In genomic region chr4:165208322-165208652, GRCh38 we compare ENCODE assay signal across 7 cellular contexts. TPM values are rescaled to one million over a fixed set of nuclear protein-coding genes. Genes with fewer than 3 reads are reported as not detected.
DNase-seq lines count a peak whose midpoint lies in the region; ATAC-seq and TF ChIP-seq lines count a peak whose summit lies in the region.

No MANE protein-coding gene starts in this region.

- H4K20me1 ChIP-seq in HCT116 (ENCODE audit: insufficient read depth): no peaks in the 10 kb centered on the region

- H3K4me3 Mint-ChIP-seq in T-helper 1 cell treated with Interleukin-12 subunit alpha and Interleukin-12 subunit beta and Interleukin-4 antibody, amounts not matched to agents 30 μg/mL and 1 μg/mL, for 36 hours: peak overlapping the region; percentile 90

- no peak for TF ChIP-seq RAD21 in HCT116 (IDR thresholded peaks at IDR 0.05; ENCODE audit: low read depth)

- H3K9ac ChIP-seq in HCT116 (ENCODE audit: low read length) (peak overlapping the region; percentile 79), skeletal muscle tissue (ENCODE audit: low read depth in 1 of 3, low read length in 3 of 3) (peak overlapping the region; percentile 14 to 78 (median 57))

- H3K9me2 ChIP-seq in HCT116 (ENCODE audit: insufficient read depth): no peaks in the 10 kb centered on the region

- H3K27me3 Mint-ChIP-seq in T-helper 1 cell treated with Interleukin-12 subunit alpha and Interleukin-12 subunit beta and Interleukin-4 antibody, amounts not matched to agents 30 μg/mL and 1 μg/mL, for 36 hours (ENCODE audit: low read depth): no peaks in the 10 kb centered on the region

- peaks cover 8% of the 10 kb centered on the region for H3K36me3 Mint-ChIP-seq in T-helper 1 cell treated with Interleukin-12 subunit alpha and Interleukin-12 subunit beta and Interleukin-4 antibody, amounts not matched to agents 30 μg/mL and 1 μg/mL, for 36 hours (ENCODE audit: low read depth)

- peak overlapping the region; percentile 88 for H3K27ac Mint-ChIP-seq in T-helper 1 cell treated with Interleukin-12 subunit alpha and Interleukin-12 subunit beta and Interleukin-4 antibody, amounts not matched to agents 30 μg/mL and 1 μg/mL, for 36 hours

- no peak for TF ChIP-seq POLR2A in HCT116 (IDR thresholded peaks at IDR 0.05; ENCODE audit: borderline replicate concordance, extremely low read depth, insufficient read depth, insufficient read length)

- CTCF ChIA-PET in HCT116 (lab: Charles Lee): no interaction called here
- CTCF ChIA-PET in GM10248 (lab: Yijun Ruan, JAX): interaction anchor here (1.0 to 1.7 kb wide), 5 partner anchors 15 to 89 kb away, joined by 3 to 5 read pairs (median 3); no protein-coding TSS in a partner anchor

- intact Hi-C loops in HCT116 (cut with micrococcal nuclease): loop anchor here (5.0 kb wide), 1 partner anchor 119 kb away; the partner anchor contains the start of gene MSMO1

- H3K27me3 ChIP-seq in HCT116 (ENCODE audit: insufficient read depth, low read length) (no peaks in the 10 kb centered on the region), skeletal muscle tissue (ENCODE audit: control insufficient read depth in 3 of 3, insufficient read depth in 3 of 3, low read length in 3 of 3) (no peaks in the 10 kb centered on the region)

- peaks cover 64% of the 10 kb centered on the region for H3K4me1 Mint-ChIP-seq in T-helper 1 cell treated with Interleukin-12 subunit alpha and Interleukin-12 subunit beta and Interleukin-4 antibody, amounts not matched to agents 30 μg/mL and 1 μg/mL, for 36 hours (ENCODE audit: low read depth)

- H3K27ac ChIP-seq in HCT116 (ENCODE audit: low read depth, low read length) (no peak overlapping the region), skeletal muscle tissue (ENCODE audit: low read depth, low read length) (no peak overlapping the region)

- H3K36me3 ChIP-seq in HCT116 (ENCODE audit: control insufficient read depth in 1 of 2, insufficient read depth in 2 of 2, low read length in 2 of 2) (no peaks in the 10 kb centered on the region), skeletal muscle tissue (ENCODE audit: control insufficient read depth in 3 of 3, insufficient read depth in 3 of 3, low read length in 3 of 3) (no peaks in the 10 kb centered on the region)

- no peaks in the 10 kb centered on the region for H3K9me3 Mint-ChIP-seq in T-helper 1 cell treated with Interleukin-12 subunit alpha and Interleukin-12 subunit beta and Interleukin-4 antibody, amounts not matched to agents 30 μg/mL and 1 μg/mL, for 36 hours

- RAD21 ChIA-PET in HCT116 (lab: Charles Lee; ENCODE audit: low non-redundant PET in 1 of 2, low total read pairs in 2 of 2, uncharacterized antibody in 2 of 2, unreplicated experiment in 2 of 2): no interaction called here

- peak overlapping the region; percentile 91 for H3K4me2 ChIP-seq in HCT116 (ENCODE audit: low read length)

- H3K79me2 ChIP-seq in HCT116 (ENCODE audit: insufficient read depth, low read length): peaks cover 52% of the 10 kb centered on the region

- H3K4me1 ChIP-seq in HCT116 (ENCODE audit: control insufficient read depth in 1 of 2, insufficient read depth in 2 of 2, low read length in 2 of 2): peaks cover 10 to 41% of the 10 kb centered on the region in 2 experiments
- peaks cover 12 to 23% (median 20%) of the 10 kb centered on the region in 3 donors for H3K4me1 ChIP-seq in skeletal muscle tissue (ENCODE audit: control insufficient read depth in 3 of 3, insufficient read depth in 3 of 3, low read length in 3 of 3)

- peak overlapping the region; percentile 85 to 89 for H3K4me3 ChIP-seq in HCT116 (replicated peaks in 1 of 2; ENCODE audit: low read depth in 1 of 2, low read length in 2 of 2)
- H3K4me3 ChIP-seq in foreskin fibroblast (ENCODE audit: low read depth in 1 of 2, low read length in 2 of 2): peak overlapping the region; percentile 85 to 88
- peak overlapping the region; percentile 82 to 96 (median 87) for H3K4me3 ChIP-seq in skeletal muscle tissue (ENCODE audit: low read length in 3 of 3)

- BruUV-seq in HCT116 (replicated peaks; lab: Mats Ljungman, UMichigan): no TSS peak

- POLR2A ChIA-PET in HCT116 (lab: Charles Lee): interaction anchor here (2.6 kb wide), 1 partner anchor 119 kb away, joined by 6 read pairs; the partner anchor contains the start of gene MSMO1
- POLR2A ChIA-PET in GM10248 (lab: Yijun Ruan, JAX): interaction anchor here (0.6 to 1.3 kb wide), 2 partner anchors 95 to 119 kb away, joined by 3 read pairs; partner anchors contain the start of gene MSMO1

- TF ChIP-seq CTCF in HCT116 (IDR thresholded peaks at IDR 0.05 in 2 of 3, conservative IDR thresholded peaks at IDR 0.05 in 1 of 3; ENCODE audit: borderline replicate concordance in 1 of 3, insufficient read depth in 1 of 3, low read depth in 2 of 3, low read length in 2 of 3) (no peak), foreskin fibroblast (IDR thresholded peaks at IDR 0.05; ENCODE audit: low read depth, low read length) (no peak), GM10248 (IDR thresholded peaks at IDR 0.05; ENCODE audit: control extremely low read depth, extremely low read depth, low read depth, missing control alignments) (no peak)

- ATAC-seq in HCT116: no peak

- no peak overlapping the region for H2AFZ ChIP-seq in HCT116 (ENCODE audit: low read depth, low read length, poor library complexity, severe bottlenecking)

- H3K9me3 ChIP-seq in HCT116 (ENCODE audit: control insufficient read depth in 1 of 2, insufficient read depth in 1 of 2, low read depth in 1 of 2, low read length in 2 of 2): no peaks in the 10 kb centered on the region
- no peaks in the 10 kb centered on the region for H3K9me3 ChIP-seq in skeletal muscle tissue (ENCODE audit: control insufficient read depth in 3 of 3, low read length in 3 of 3)

- no peak for DNase-seq in HCT116 (ENCODE audit: low read depth, low spot score)
- no peak for DNase-seq in foreskin fibroblast
- DNase-seq in stimulated activated CD4-positive, alpha-beta T cell treated with anti-CD3 and anti-CD28 coated beads, Interleukin-12 subunit alpha, Interleukin-12 subunit beta, amount 100 ng/mL, for 4 hours: no peak
- DNase-seq in GM10248 (ENCODE audit: extremely low spot score): no peak
- no peak for DNase-seq in stimulated activated CD4-positive, alpha-beta T cell treated with anti-CD3 and anti-CD28 coated beads, Interleukin-4, amount 100 ng/mL, for 4 hours

TF ChIP-seq in HCT116, 20 proteins besides CTCF, POLR2A, EP300 and RAD21:
- TF ChIP-seq ELF1 (IDR thresholded peaks at IDR 0.05; ENCODE audit: borderline replicate concordance, low read depth) (no peak), REST (IDR thresholded peaks at IDR 0.05; ENCODE audit: low read depth) (no peak), ZBTB33 (IDR thresholded peaks at IDR 0.05; ENCODE audit: extremely low read depth, insufficient replicate concordance, low read length) (no peak), EZH2phosphoT487 (IDR thresholded peaks at IDR 0.05; ENCODE audit: borderline replicate concordance) (no peak), ATF3 (IDR thresholded peaks at IDR 0.05) (no peak), EZH2 (IDR thresholded peaks at IDR 0.05) (no peak), POLR2AphosphoS5 (IDR thresholded peaks at IDR 0.05; ENCODE audit: low read depth, low read length) (no peak), CEBPB (IDR thresholded peaks at IDR 0.05; ENCODE audit: low read depth) (no peak)

RNA-seq across cellular contexts. Expression of gene KLHL2, which starts 0.9 kb away (rescaled TPM):
- total RNA-seq in HCT116 (2021; ENCODE audit: unreplicated experiment) (24.6 TPM), skeletal muscle tissue (5.2 TPM)
- polyA plus RNA-seq in HCT116 (2012): 21.4 and 27.8 TPM in 2 replicates
